Comparison of ENCODE assay signal across 8 cellular contexts in genomic region chr17:78358538-78359215, GRCh38. TPM values are rescaled to one million over a fixed set of nuclear protein-coding genes. Genes with fewer than 3 reads are reported as not detected.
DNase-seq lines count a peak whose midpoint lies in the region; ATAC-seq and TF ChIP-seq lines count a peak whose summit lies in the region.

No MANE protein-coding gene starts in this region.

- TF ChIP-seq CTCF in AG04449 (IDR thresholded peaks at IDR 0.05; ENCODE audit: insufficient read depth, low read length, missing control alignments) (no peak), IMR-90 (conservative IDR thresholded peaks at IDR 0.05; ENCODE audit: low read depth, low read length) (no peak), breast epithelium (IDR thresholded peaks at IDR 0.05) (no peak), lung (IDR thresholded peaks at IDR 0.05; ENCODE audit: control extremely low read depth, extremely low read depth) (no peak), thyroid gland (IDR thresholded peaks at IDR 0.05) (no peak)

- H3K23ac ChIP-seq in IMR-90 (ENCODE audit: low read depth, low read length): peak overlapping the region; percentile 13; the same call in 1 of the 2 replicates

- H2BK15ac ChIP-seq in IMR-90 (ENCODE audit: low read depth, low read length): no peak overlapping the region

- no peak overlapping the region; the same call in 1 of the 2 replicates for H4K91ac ChIP-seq in IMR-90 (ENCODE audit: insufficient read depth, low read depth, low read length)

- DNase-seq in AG04449 (ENCODE audit: low read depth, low spot score) (no peak), IMR-90 (peak; percentile 53), breast epithelium (ENCODE audit: low spot score in 2 of 2) (no peak), lung (ENCODE audit: low spot score) (no peak), thyroid gland (peak; percentile 37 to 48)

- 0 out of 2 replicates have a peak overlapping the region, but pooled peaks have one; percentile 41 for H2AK5ac ChIP-seq in IMR-90 (ENCODE audit: low read depth, low read length)

- no peak overlapping the region for H4K8ac ChIP-seq in IMR-90 (ENCODE audit: low read depth in 2 of 2, low read length in 2 of 2)

- in situ Hi-C loops in IMR-90 (cut with MboI; ENCODE audit: low sequenced_read_pairs): loop anchor here (5.0 kb wide), 1 partner anchor 66 kb away; no protein-coding TSS in a partner anchor

- H2BK120ac ChIP-seq in IMR-90 (ENCODE audit: low read depth, low read length): no peak overlapping the region

- H3K9ac ChIP-seq in IMR-90 (ENCODE audit: low read depth, low read length): peak overlapping the region; percentile 97

- WGBS in IMR-90 (ENCODE audit: extremely low coverage in 2 of 2, insufficient read length in 1 of 2), 2 experiments: 1% methylated on average over 46 of the region's 59 CpGs; no CpG with 5 or more reads in 1 of the 2 experiments
- WGBS in lung, 2 donors: 18 to 32% methylated on average over 45 to 59 of the region's 59 CpGs
- WGBS in thyroid gland, 2 donors: 36 to 61% methylated on average over 20 to 36 of the region's 59 CpGs

- POLR2A ChIA-PET in AG04449 (lab: Yijun Ruan, JAX) (interaction anchor here (0.6 to 3.6 kb wide), 12 partner anchors 15 to 81 kb away, joined by 3 to 33 read pairs (median 3); no protein-coding TSS in a partner anchor), IMR-90 (lab: Charles Lee; ENCODE audit: unreplicated experiment) (interaction anchor here (1.1 kb wide), 1 partner anchor 57 kb away, joined by 3 read pairs; no protein-coding TSS in a partner anchor)

- no peak for TF ChIP-seq POLR2A in IMR-90 (IDR thresholded peaks at IDR 0.05; ENCODE audit: low read depth, low read length)
- TF ChIP-seq POLR2A in breast epithelium (IDR thresholded peaks at IDR 0.05): no peak
- TF ChIP-seq POLR2A in thyroid gland (IDR thresholded peaks at IDR 0.05): no peak

- H3K27ac ChIP-seq in IMR-90 (ENCODE audit: insufficient read depth, low read length): peak overlapping the region; percentile 97
- H3K27ac ChIP-seq in breast epithelium: peak overlapping the region; percentile 91 to 94
- peak overlapping the region; percentile 96 to 99 for H3K27ac ChIP-seq in lung (ENCODE audit: low read depth in 1 of 2, low read length in 1 of 2)
- H3K27ac ChIP-seq in thyroid gland: peak overlapping the region; percentile 82 to 94 (median 85)

- peak overlapping the region; percentile 27 for H3K14ac ChIP-seq in IMR-90 (replicated peaks; ENCODE audit: low read depth, low read length)

- H4K5ac ChIP-seq in IMR-90 (ENCODE audit: low read depth, low read length): no peak overlapping the region

- peaks cover 20% of the 10 kb centered on the region for H3K4me1 ChIP-seq in IMR-90 (ENCODE audit: control insufficient read depth, insufficient read depth, low read length)
- peaks cover 4 to 8% of the 10 kb centered on the region in 2 donors for H3K4me1 ChIP-seq in breast epithelium
- peaks cover 12 to 17% of the 10 kb centered on the region in 2 donors for H3K4me1 ChIP-seq in lung (ENCODE audit: control insufficient read depth in 2 of 2, insufficient read depth in 2 of 2, low read length in 2 of 2)
- peaks cover 8 to 61% of the 10 kb centered on the region in 2 donors for H3K4me1 ChIP-seq in thyroid gland

- no peak for TF ChIP-seq RAD21 in IMR-90 (IDR thresholded peaks at IDR 0.05; ENCODE audit: low read length)

- H3K18ac ChIP-seq in IMR-90 (ENCODE audit: low read depth, low read length): no peak overlapping the region

- CTCF ChIA-PET in AG04449 (lab: Yijun Ruan, JAX) (interaction anchor here (0.5 to 5.8 kb wide), 2 partner anchors 16 to 69 kb away, joined by 3 to 52 read pairs; no protein-coding TSS in a partner anchor), IMR-90 (lab: Yijun Ruan, JAX) (no interaction called here)

- H4K20me1 ChIP-seq in IMR-90 (ENCODE audit: insufficient read depth, low read length): peaks cover 51% of the 10 kb centered on the region

- H2BK20ac ChIP-seq in IMR-90 (ENCODE audit: low read depth, low read length): no peak overlapping the region

- H2AK9ac ChIP-seq in IMR-90 (replicated peaks; ENCODE audit: low read depth, low read length, poor library complexity): peak overlapping the region; percentile 96

- BruUV-seq in IMR-90 (replicated peaks; lab: Mats Ljungman, UMichigan): no TSS peak

- H3K9me3 ChIP-seq in IMR-90 (ENCODE audit: control insufficient read depth, insufficient read depth, low read length) (no peaks in the 10 kb centered on the region), breast epithelium (no peaks in the 10 kb centered on the region), lung (ENCODE audit: control insufficient read depth in 2 of 2, insufficient read depth in 1 of 2, low read length in 1 of 2) (no peaks in the 10 kb centered on the region), thyroid gland (no peaks in the 10 kb centered on the region)

- dilution Hi-C loops in IMR-90 (cut with HindIII; ENCODE audit: low sequenced_read_pairs, unreplicated experiment): no loop called here

- H3K36me3 ChIP-seq in IMR-90 (ENCODE audit: control insufficient read depth, insufficient read depth, low read length) (peaks cover 33% of the 10 kb centered on the region), breast epithelium (no peaks in the 10 kb centered on the region), lung (ENCODE audit: control insufficient read depth in 2 of 2, insufficient read depth in 2 of 2, low read length in 2 of 2) (peaks cover 0 to 24% of the 10 kb centered on the region in 2 donors), thyroid gland (peaks cover 0 to 13% of the 10 kb centered on the region in 2 donors)

- H2AFZ ChIP-seq in IMR-90 (replicated peaks; ENCODE audit: low read length, poor library complexity): peak overlapping the region; percentile 91

- H3K56ac ChIP-seq in IMR-90 (ENCODE audit: extremely low read depth, insufficient read depth, low read length): peak overlapping the region; percentile 26; the same call in 1 of the 2 replicates

- H3K4me2 ChIP-seq in IMR-90 (ENCODE audit: low read depth, low read length): peak overlapping the region; percentile 72

- intact Hi-C loops in IMR-90 (cut with micrococcal nuclease) (no loop called here), breast epithelium (cut with DNase I; ENCODE audit: low total_unique reads) (no loop called here), thyroid gland (cut with DNase I) (no loop called here)

- no peak for ATAC-seq in IMR-90 (ENCODE audit: low read depth)
- ATAC-seq in lung (ENCODE audit: insufficient read depth, low FRiP score): peak; percentile 1
- no peak for ATAC-seq in GM18870 (IDR thresholded peaks at IDR 0.05; ENCODE audit: unreplicated experiment)
- no peak for ATAC-seq in GM21381 (IDR thresholded peaks at IDR 0.05; ENCODE audit: unreplicated experiment)
- no peak for ATAC-seq in activated CD4-positive, CD25-positive, alpha-beta regulatory T cell treated with anti-CD3 and anti-CD28 coated beads, Interleukin-2, amount 50 U/mL, for 24 hours

- peak overlapping the region; percentile 62 for H3K4ac ChIP-seq in IMR-90 (ENCODE audit: low read depth, low read length)

- peak overlapping the region; percentile 71 for H2BK5ac ChIP-seq in IMR-90 (ENCODE audit: low read depth, low read length, poor library complexity, severe bottlenecking)

- H3K4me3 ChIP-seq in AG04449 (ENCODE audit: low read depth, low read length) (peak overlapping the region; percentile 87), IMR-90 (ENCODE audit: insufficient read depth, low read depth, low read length) (peak overlapping the region; percentile 94), breast epithelium (peak overlapping the region; percentile 76 to 100 (median 95)), lung (peak overlapping the region; percentile 96), thyroid gland (replicated peaks in 1 of 3) (peak overlapping the region; percentile 4 to 94 (median 60))

- H3K79me1 ChIP-seq in IMR-90 (ENCODE audit: low read depth in 1 of 2, low read length in 2 of 2): peaks cover 5 to 41% of the 10 kb centered on the region in 2 experiments; a peak in 2 of 4 replicates

- H3K9me1 ChIP-seq in IMR-90 (ENCODE audit: insufficient read depth, low read length): peaks cover 14% of the 10 kb centered on the region

- H3K27me3 ChIP-seq in IMR-90 (ENCODE audit: control insufficient read depth, insufficient read depth, low read length) (no peaks in the 10 kb centered on the region), breast epithelium (no peaks in the 10 kb centered on the region), lung (ENCODE audit: control insufficient read depth, insufficient read depth) (no peaks in the 10 kb centered on the region), thyroid gland (no peaks in the 10 kb centered on the region)

TF ChIP-seq in IMR-90, 13 proteins besides CTCF, POLR2A, EP300 and RAD21 (continues in another document):
- no peak for TF ChIP-seq NFE2L2 (IDR thresholded peaks at IDR 0.05; ENCODE audit: low read depth, low read length)
- no peak for TF ChIP-seq USF2 (IDR thresholded peaks at IDR 0.05; ENCODE audit: low read depth, low read length)
- TF ChIP-seq RFX5 (IDR thresholded peaks at IDR 0.05; ENCODE audit: low read depth, low read length): no peak
- TF ChIP-seq MAFK (IDR thresholded peaks at IDR 0.05; ENCODE audit: low read depth, low read length): no peak
- no peak for TF ChIP-seq MXI1 (IDR thresholded peaks at IDR 0.05; ENCODE audit: borderline replicate concordance, low read depth, low read length)
- TF ChIP-seq CHD1 (IDR thresholded peaks at IDR 0.05; ENCODE audit: low read depth, low read length): no peak

RNA-seq across cellular contexts. Expression of gene SOCS3, which starts 1.2 kb away (rescaled TPM):
- total RNA-seq in IMR-90 (2012; rRNA removed) (19.7 and 19.9 TPM in 2 replicates), breast epithelium (100 to 1,000 TPM in 1 of 3 donors, 10 to 100 TPM in 2; 58.1 to 190 (median 76.4) TPM), lung (10 to 100 TPM; 65.8 to 83.8 TPM), thyroid gland (100 to 1,000 TPM in 1 of 4 donors, 10 to 100 TPM in 2, 1 to 10 TPM in 1; 9.2 to 110 (median 33.3) TPM)
- polyA plus RNA-seq in IMR-90 (2012; rRNA removed) (18.3 and 19.2 TPM in 2 replicates), lung (100 to 1,000 TPM; 143 to 545 TPM)
- polyA plus RNA-seq in IMR-90 (2012; cell fraction: cytosol; rRNA removed): 29.0 and 102 TPM in 2 replicates
- polyA plus RNA-seq in IMR-90 (2012; cell fraction: nucleus; rRNA removed; ENCODE audit: low replicate concordance): 163 and 202 TPM in 2 replicates

RNA-seq across cellular contexts. Expression of gene PGS1, which starts 19.8 kb away (rescaled TPM):
- total RNA-seq in IMR-90 (2012; rRNA removed) (14.4 and 18.5 TPM in 2 replicates), breast epithelium (10 to 100 TPM; 33.9 to 58.7 (median 50.2) TPM), lung (100 to 1,000 TPM in 1 of 2 donors, 10 to 100 TPM in 1; 90.6 to 104 TPM), thyroid gland (10 to 100 TPM; 41.2 to 87.2 (median 69.1) TPM)
- polyA plus RNA-seq in IMR-90 (2012; rRNA removed) (35.5 and 43.2 TPM in 2 replicates), lung (10 to 100 TPM; 44.9 to 98.0 TPM)
- polyA plus RNA-seq in IMR-90 (2012; cell fraction: cytosol; rRNA removed): 26.3 and 45.8 TPM in 2 replicates
- polyA plus RNA-seq in IMR-90 (2012; cell fraction: nucleus; rRNA removed; ENCODE audit: low replicate concordance): 189 and 191 TPM in 2 replicates

Comparison
In these comparisons a context has a peak if more than half of its experiments do, and no peak if none do; other contexts are left out.
1. DNase-seq: peak in IMR-90 (single experiment) and thyroid gland (2 of 2); none in AG04449 (single experiment), breast epithelium (0 of 2) and lung (single experiment).
2. Peak in every context shown above with its lines, with median percentiles within 50 percentile points of each other: H3K4me3 ChIP-seq and H3K27ac ChIP-seq.